Comparison of ENCODE assay signal across 15 cellular contexts in the genomic region with DNA sequence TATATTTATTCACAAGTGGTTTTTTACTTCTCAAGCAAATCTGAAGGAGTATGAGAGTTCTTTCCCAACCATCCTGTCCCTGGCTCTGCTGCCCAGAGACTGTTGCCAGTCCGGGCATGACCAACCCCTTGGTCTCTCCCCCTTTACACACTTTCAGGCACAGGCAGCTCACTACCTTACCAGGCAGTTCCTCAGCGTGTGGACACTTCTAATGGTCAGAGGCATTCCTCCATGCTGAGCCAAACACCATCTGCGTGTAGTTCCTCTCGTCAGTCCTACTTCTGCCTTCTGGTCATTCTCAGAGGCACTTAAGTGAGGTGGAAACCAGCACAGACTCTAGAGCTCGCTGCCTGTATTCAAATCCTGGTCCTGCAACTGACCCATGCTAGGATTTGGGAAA. TPM values are rescaled to one million over a fixed set of nuclear protein-coding genes. Genes with fewer than 3 reads are reported as not detected.
DNase-seq lines count a peak whose midpoint lies in the region; ATAC-seq, FAIRE-seq and TF ChIP-seq lines count a peak whose summit lies in the region.
"Had no signal": no experiment of that assay in that cellular context is flagged by ENCODE, and none has a peak within 500 bp of the region (broad histone marks: within the 10 kb centered on the region; RNA-seq: fewer than 3 reads in every experiment).

No MANE protein-coding gene starts in this region.

- H2BK15ac ChIP-seq in H1 (ENCODE audit: low read length): no peak overlapping the region

- no peak overlapping the region for H3K9ac ChIP-seq in H1 (replicated peaks in 1 of 4; ENCODE audit: extremely low read depth in 1 of 4, low read depth in 3 of 4, low read length in 3 of 4)

- TF ChIP-seq RAD21 in H1 (IDR thresholded peaks at IDR 0.05 in 1 of 2, conservative IDR thresholded peaks at IDR 0.05 in 1 of 2; ENCODE audit: low read depth in 2 of 2, low read length in 2 of 2): no peak

- no peaks in the 10 kb centered on the region for H3K9me3 Mint-ChIP-seq in activated CD8-positive, alpha-beta T cell treated with anti-CD3 and anti-CD28 coated beads, Interleukin-2, amount 10 ng/mL, durations not matched to agents 7 days and 5 days (ENCODE audit: insufficient read depth)

- H3K4me3 ChIP-seq in H1 (ENCODE audit: extremely low read depth in 1 of 4, insufficient read depth in 2 of 4, low read depth in 3 of 4, low read length in 4 of 4) (no peak overlapping the region), suprapubic skin (no peak overlapping the region)
- H3K4me3 ChIP-seq: PC-9 had no signal

- no peak for FAIRE-seq in H1 (lab: Jason Lieb, UNC)
- FAIRE-seq: A204.1 had no signal

- no peak overlapping the region for H3K18ac ChIP-seq in H1 (ENCODE audit: extremely low read depth, low read length)

- H3K4ac ChIP-seq in H1 (replicated peaks; ENCODE audit: insufficient read length, low read depth, low read length): no peak overlapping the region

- no peaks in the 10 kb centered on the region for H4K20me1 ChIP-seq in H1 (replicated peaks in 1 of 2; ENCODE audit: control insufficient read depth in 1 of 2, insufficient read depth in 2 of 2, low read length in 2 of 2)

- H3K27me3 ChIP-seq in H1 (replicated peaks in 1 of 4; ENCODE audit: control insufficient read depth in 3 of 4, extremely low read depth in 1 of 4, insufficient read depth in 3 of 4, low read length in 3 of 4) (no peaks in the 10 kb centered on the region), suprapubic skin (no peaks in the 10 kb centered on the region)

- TF ChIP-seq CTCF in H1 (IDR thresholded peaks at IDR 0.05; ENCODE audit: control extremely low read depth in 1 of 3, insufficient read depth in 1 of 3, low read depth in 1 of 3, low read length in 3 of 3) (no peak), suprapubic skin (IDR thresholded peaks at IDR 0.05) (no peak)

- DNase-seq in Ammon's horn (ENCODE audit: low spot score) (peak; percentile 59), H1 (ENCODE audit: low read depth in 1 of 2, low spot score in 2 of 2) (no peak), islet precursor cell (peak; percentile 23), suprapubic skin (ENCODE audit: low spot score in 2 of 2) (peak; percentile 23 to 43)
- DNase-seq in activated CD8-positive, alpha-beta T cell treated with anti-CD3 and anti-CD28 coated beads, Interleukin-2, amount 10 ng/mL, durations not matched to agents 7 days and 5 days: no peak
- DNase-seq: C1 segment of cervical spinal cord, DMS153, H7, NCI-H1092, NCI-H2081 treated with DMSO at 0.1 percent for 48 hours, NCI-H524, PC-9 had no signal

- H3K23me2 ChIP-seq in H1 (ENCODE audit: low read depth, low read length): no peaks in the 10 kb centered on the region

- no peak overlapping the region for H4K91ac ChIP-seq in H1 (replicated peaks; ENCODE audit: insufficient read length, low read length)

- no peak overlapping the region for H4K5ac ChIP-seq in H1 (ENCODE audit: insufficient read length, low read depth, low read length)

- H3K4me3 Mint-ChIP-seq in activated CD8-positive, alpha-beta T cell treated with anti-CD3 and anti-CD28 coated beads, Interleukin-2, amount 10 ng/mL, durations not matched to agents 7 days and 5 days: no peak overlapping the region

- H2BK120ac ChIP-seq in H1 (replicated peaks; ENCODE audit: low read depth, low read length): no peak overlapping the region

- peak overlapping the region; percentile 92 for H3K23ac ChIP-seq in H1 (ENCODE audit: insufficient read length)

- H2AK5ac ChIP-seq in H1 (ENCODE audit: low read depth, low read length): no peak overlapping the region

- CTCF ChIA-PET in H1 (lab: Charles Lee; ENCODE audit: partially characterized antibody): interaction anchor here (0.6 to 3.5 kb wide), 3 partner anchors 22 to 227 kb away, joined by 3 to 21 read pairs (median 4); no protein-coding TSS in a partner anchor
- CTCF ChIA-PET in activated CD8-positive, alpha-beta T cell treated with anti-CD3 and anti-CD28 coated beads, Interleukin-2, amount 10 ng/mL, durations not matched to agents 7 days and 5 days (lab: Charles Lee): interaction anchor here (1.7 kb wide), 1 partner anchor 21 kb away, joined by 8 read pairs; no protein-coding TSS in a partner anchor

- H3K14ac ChIP-seq in H1 (ENCODE audit: insufficient read length): no peak overlapping the region

- TF ChIP-seq EP300 in H1 (IDR thresholded peaks at IDR 0.05; ENCODE audit: borderline replicate concordance in 1 of 2, low read depth in 2 of 2, low read length in 2 of 2) (no peak), suprapubic skin (IDR thresholded peaks at IDR 0.05) (no peak)

- no peaks in the 10 kb centered on the region for H3K79me2 ChIP-seq in H1 (ENCODE audit: control insufficient read depth in 1 of 2, insufficient read depth in 2 of 2, low read length in 2 of 2)

- no peak overlapping the region for H2BK5ac ChIP-seq in H1 (ENCODE audit: low read depth, low read length)

- H3K4me1 ChIP-seq in H1 (replicated peaks in 1 of 4; ENCODE audit: control insufficient read depth in 3 of 4, insufficient read depth in 4 of 4, low read length in 3 of 4) (no peaks in the 10 kb centered on the region), suprapubic skin (no peaks in the 10 kb centered on the region)

- H3K27ac Mint-ChIP-seq in activated CD8-positive, alpha-beta T cell treated with anti-CD3 and anti-CD28 coated beads, Interleukin-2, amount 10 ng/mL, durations not matched to agents 7 days and 5 days: no peak overlapping the region

- H3K4me1 Mint-ChIP-seq in activated CD8-positive, alpha-beta T cell treated with anti-CD3 and anti-CD28 coated beads, Interleukin-2, amount 10 ng/mL, durations not matched to agents 7 days and 5 days (ENCODE audit: low read depth): peaks cover 12% of the 10 kb centered on the region

- no peaks in the 10 kb centered on the region for H3K27me3 Mint-ChIP-seq in activated CD8-positive, alpha-beta T cell treated with anti-CD3 and anti-CD28 coated beads, Interleukin-2, amount 10 ng/mL, durations not matched to agents 7 days and 5 days (ENCODE audit: low read depth)

- H2AFZ ChIP-seq in H1 (ENCODE audit: low read length): no peak overlapping the region
- H2AFZ ChIP-seq: PC-9 had no signal

- POLR2A ChIA-PET in H1 (lab: Charles Lee; ENCODE audit: partially characterized antibody): no interaction called here
- POLR2A ChIA-PET in activated CD8-positive, alpha-beta T cell treated with anti-CD3 and anti-CD28 coated beads, Interleukin-2, amount 10 ng/mL, durations not matched to agents 7 days and 5 days (lab: Charles Lee): no interaction called here

- H4K8ac ChIP-seq in H1 (ENCODE audit: extremely low read depth, insufficient read depth, low read length): no peak overlapping the region

- H3K9me3 ChIP-seq in H1 (ENCODE audit: insufficient read depth in 2 of 2, low read depth in 1 of 2, low read length in 1 of 2) (no peaks in the 10 kb centered on the region; a peak in 1 of 4 replicates), suprapubic skin (no peaks in the 10 kb centered on the region)

- H3K27ac ChIP-seq in H1 (ENCODE audit: low read depth, low read length): no peak overlapping the region
- H3K27ac ChIP-seq in suprapubic skin: no peak overlapping the region
- H3K27ac ChIP-seq: PC-9 had no signal

- H2BK20ac ChIP-seq in H1 (ENCODE audit: low read length): no peak overlapping the region

- H3K36me3 ChIP-seq in H1 (ENCODE audit: control insufficient read depth in 2 of 4, insufficient read depth in 4 of 4, low read length in 3 of 4) (no peaks in the 10 kb centered on the region), suprapubic skin (no peaks in the 10 kb centered on the region)

- 88% methylated on average over 5 of the region's 5 CpGs; no CpG with 5 or more reads in 1 of the 2 experiments for WGBS in H1 (ENCODE audit: extremely low coverage in 1 of 2, insufficient coverage in 1 of 2, insufficient read length in 1 of 2, insufficient replicate concordance in 2 of 2, low coverage in 1 of 2, low lambda C conversion rate in 2 of 2, missing lambda C conversion rate in 1 of 2), 2 experiments
- WGBS in suprapubic skin: 82% methylated on average over 5 of the region's 5 CpGs

- TF ChIP-seq POLR2A in H1 (IDR thresholded peaks at IDR 0.05; ENCODE audit: control extremely low read depth in 1 of 2, low read depth in 2 of 2, low read length in 2 of 2): no peak
- no peak for TF ChIP-seq POLR2A in suprapubic skin (IDR thresholded peaks at IDR 0.05)

- no peaks in the 10 kb centered on the region for H3K36me3 Mint-ChIP-seq in activated CD8-positive, alpha-beta T cell treated with anti-CD3 and anti-CD28 coated beads, Interleukin-2, amount 10 ng/mL, durations not matched to agents 7 days and 5 days (ENCODE audit: low read depth)

- ATAC-seq in HG02678 (IDR thresholded peaks at IDR 0.05; ENCODE audit: unreplicated experiment) (no peak), GM21528 (IDR thresholded peaks at IDR 0.05; ENCODE audit: low FRiP score, unreplicated experiment) (no peak)
- no peak for ATAC-seq in activated CD8-positive, alpha-beta T cell treated with anti-CD3 and anti-CD28 coated beads, Interleukin-2, amount 10 ng/mL, durations not matched to agents 7 days and 5 days

- no peaks in the 10 kb centered on the region for H3K79me1 ChIP-seq in H1 (ENCODE audit: low read depth, low read length)

- H2BK12ac ChIP-seq in H1 (ENCODE audit: low read depth, low read length): no peak overlapping the region

- H3K56ac ChIP-seq in H1 (replicated peaks; ENCODE audit: insufficient read length, low read depth, low read length): no peak overlapping the region

- H3K4me2 ChIP-seq in H1 (ENCODE audit: insufficient read depth in 1 of 2, low read depth in 2 of 2, low read length in 2 of 2): no peak overlapping the region
- H3K4me2 ChIP-seq: PC-9 had no signal

RNA-seq across cellular contexts. Expression of gene TSTD2, which starts 56.1 kb away (rescaled TPM):
- 16.1 and 16.3 TPM in 2 replicates for total RNA-seq in H1 (2021; fragmentation: NEBNext Ultra II Directional; extraction: Animal tissue kit (Norgen Biotek cat#: 25700))
- 15.6 and 17.5 TPM in 2 replicates for polyA plus RNA-seq in H1 (2011; rRNA removed)
- 19.2 TPM for polyA plus RNA-seq in H1 (2011; cell fraction: cytosol; rRNA removed)
- 28.4 TPM for polyA plus RNA-seq in H1 (2011; cell fraction: nucleus; rRNA removed)
- polyA plus RNA-seq in H1 (2012, experiment 1 of 2): 12.4 to 17.5 TPM (median 15.4 TPM) in 4 replicates
- polyA plus RNA-seq in H1 (2012, experiment 2 of 2): 0.88 TPM
- 12.2 TPM for polyA plus RNA-seq in H1 (2013, experiment 1 of 2)
- polyA plus RNA-seq in H1 (2013, experiment 2 of 2): 10.3 TPM
- polyA minus RNA-seq in H1 (2011; rRNA and poly(A)+ RNA removed): 32.7 and 33.0 TPM in 2 replicates
- 15.8 TPM for polyA minus RNA-seq in H1 (2011; cell fraction: cytosol; rRNA and poly(A)+ RNA removed)
- 33.1 TPM for polyA minus RNA-seq in H1 (2011; cell fraction: nucleus; rRNA and poly(A)+ RNA removed)
- 10 to 100 TPM in 3 of 4 donors, 1 to 10 TPM in 1; 9.6 to 17.2 (median 12.7) TPM for total RNA-seq in suprapubic skin
- total RNA-seq in activated CD8-positive, alpha-beta T cell treated with anti-CD3 and anti-CD28 coated beads, Interleukin-2, amount 10 ng/mL, durations not matched to agents 7 days and 5 days: 10 to 100 TPM; 13.0 to 15.6 TPM

RNA-seq across cellular contexts. Expression of gene NCBP1, which starts 56.6 kb away (rescaled TPM):
- 54.0 and 57.5 TPM in 2 replicates for total RNA-seq in H1 (2021; fragmentation: NEBNext Ultra II Directional; extraction: Animal tissue kit (Norgen Biotek cat#: 25700))
- polyA plus RNA-seq in H1 (2011; rRNA removed): 9.9 and 14.7 TPM in 2 replicates
- 21.7 TPM for polyA plus RNA-seq in H1 (2011; cell fraction: cytosol; rRNA removed)
- polyA plus RNA-seq in H1 (2011; cell fraction: nucleus; rRNA removed): 14.9 TPM
- 25.0 to 49.7 TPM (median 33.9 TPM) in 4 replicates for polyA plus RNA-seq in H1 (2012, experiment 1 of 2)
- polyA plus RNA-seq in H1 (2012, experiment 2 of 2): 3.0 TPM
- polyA plus RNA-seq in H1 (2013, experiment 1 of 2): 36.1 TPM
- 30.7 TPM for polyA plus RNA-seq in H1 (2013, experiment 2 of 2)
- 40.8 and 48.7 TPM in 2 replicates for polyA minus RNA-seq in H1 (2011; rRNA and poly(A)+ RNA removed)
- polyA minus RNA-seq in H1 (2011; cell fraction: cytosol; rRNA and poly(A)+ RNA removed): 31.0 TPM
- polyA minus RNA-seq in H1 (2011; cell fraction: nucleus; rRNA and poly(A)+ RNA removed): 50.2 TPM
- 10 to 100 TPM; 13.6 to 43.9 (median 16.3) TPM for total RNA-seq in suprapubic skin
- total RNA-seq in activated CD8-positive, alpha-beta T cell treated with anti-CD3 and anti-CD28 coated beads, Interleukin-2, amount 10 ng/mL, durations not matched to agents 7 days and 5 days: 10 to 100 TPM; 45.1 to 45.9 TPM

Comparison
In these comparisons a context has a peak if more than half of its experiments do, and no peak if none do; other contexts are left out.
1. DNase-seq: peak in Ammon's horn (single experiment), islet precursor cell (single experiment) and suprapubic skin (2 of 2); none in H1 (0 of 2) and activated CD8-positive, alpha-beta T cell treated with anti-CD3 and anti-CD28 coated beads, Interleukin-2, amount 10 ng/mL, durations not matched to agents 7 days and 5 days (single experiment).